14 cellular contexts compared by ENCODE assay signal in the genomic region with DNA sequence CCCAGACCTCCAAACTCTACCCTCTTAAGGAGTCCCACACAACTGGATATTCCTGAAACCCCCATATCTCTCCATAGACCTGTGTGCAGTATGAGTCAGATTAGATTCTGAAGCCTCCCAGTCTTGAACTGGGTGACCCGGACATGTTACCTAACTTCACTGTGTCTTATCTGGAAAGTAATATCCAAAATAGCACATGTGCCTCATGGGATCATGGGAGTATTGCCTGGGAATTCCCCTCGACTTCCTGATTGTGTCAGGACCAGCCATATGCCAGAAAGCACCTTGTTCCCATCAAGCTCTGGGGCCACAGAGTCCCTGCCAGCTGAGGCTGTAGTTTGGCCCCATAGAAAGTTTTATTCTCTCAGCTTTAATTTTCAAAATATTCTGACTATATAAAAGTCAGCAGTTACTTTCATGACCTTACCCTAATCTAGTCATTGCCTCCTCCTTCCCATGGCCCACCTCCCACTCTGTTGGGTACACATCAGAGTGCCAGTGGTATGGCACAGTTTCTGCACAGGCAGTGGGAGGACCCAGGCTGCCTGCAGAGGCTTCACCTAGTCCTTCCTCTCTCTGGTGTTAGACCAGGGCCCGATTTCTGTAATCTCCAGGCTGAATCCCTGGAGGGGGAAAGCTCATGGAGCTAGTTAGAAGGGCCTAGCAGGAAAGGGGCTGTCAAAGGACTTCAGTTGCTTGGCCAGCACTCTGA. TPM values are rescaled to one million over a fixed set of nuclear protein-coding genes. Genes with fewer than 3 reads are reported as not detected.
DNase-seq lines count a peak whose midpoint lies in the region; ATAC-seq, FAIRE-seq and TF ChIP-seq lines count a peak whose summit lies in the region.
"Had no signal": no experiment of that assay in that cellular context is flagged by ENCODE, and none has a peak within 500 bp of the region (broad histone marks: within the 10 kb centered on the region; RNA-seq: fewer than 3 reads in every experiment).

No MANE protein-coding gene starts in this region.

- H3K4me3 Mint-ChIP-seq in activated CD8-positive, alpha-beta memory T cell treated with anti-CD3 and anti-CD28 coated beads, Interleukin-2, amount 10 ng/mL, durations not matched to agents 7 days and 5 days: no peak overlapping the region
- H3K4me3 Mint-ChIP-seq: CD4-positive, CD25-positive, alpha-beta regulatory T cell; T-helper 2 cell treated with Interferon-gamma antibody and Interleukin-4, amounts not matched to agents 5 μg/mL and 100 μg/mL, for 36 hours had no signal

- H3K4me1 Mint-ChIP-seq in activated CD8-positive, alpha-beta memory T cell treated with anti-CD3 and anti-CD28 coated beads, Interleukin-2, amount 10 ng/mL, durations not matched to agents 7 days and 5 days: no peaks in the 10 kb centered on the region
- H3K4me1 Mint-ChIP-seq: CD4-positive, CD25-positive, alpha-beta regulatory T cell had no signal

- no peaks in the 10 kb centered on the region for H3K27me3 ChIP-seq in bronchial epithelial cell (ENCODE audit: control insufficient read depth, insufficient read depth, low read length)
- no peaks in the 10 kb centered on the region for H3K27me3 ChIP-seq in hepatocyte
- no peaks in the 10 kb centered on the region for H3K27me3 ChIP-seq in small intestine (ENCODE audit: control insufficient read depth in 2 of 2, insufficient read depth in 2 of 2, low read length in 2 of 2)
- H3K27me3 ChIP-seq in tibial nerve: no peaks in the 10 kb centered on the region

- H3K27me3 Mint-ChIP-seq in activated CD8-positive, alpha-beta memory T cell treated with anti-CD3 and anti-CD28 coated beads, Interleukin-2, amount 10 ng/mL, durations not matched to agents 7 days and 5 days: peaks cover 26% of the 10 kb centered on the region

- H3K4me2 ChIP-seq in hepatocyte: peak overlapping the region; percentile 28

- TF ChIP-seq POLR2A in tibial nerve (IDR thresholded peaks at IDR 0.05): no peak

- no peaks in the 10 kb centered on the region for H3K9me2 ChIP-seq in hepatocyte (replicated peaks; ENCODE audit: insufficient read depth)

- peak in 1 of 2 donors; percentile 8 for TF ChIP-seq EP300 in tibial nerve (IDR thresholded peaks at IDR 0.05)

- no peak overlapping the region for H3K27ac Mint-ChIP-seq in activated CD8-positive, alpha-beta memory T cell treated with anti-CD3 and anti-CD28 coated beads, Interleukin-2, amount 10 ng/mL, durations not matched to agents 7 days and 5 days
- H3K27ac Mint-ChIP-seq: CD4-positive, CD25-positive, alpha-beta regulatory T cell; T-helper 2 cell treated with Interferon-gamma antibody and Interleukin-4, amounts not matched to agents 5 μg/mL and 100 μg/mL, for 36 hours had no signal

- ATAC-seq in GM21717 (IDR thresholded peaks at IDR 0.05; ENCODE audit: unreplicated experiment) (peak; percentile 58), GM21360 (IDR thresholded peaks at IDR 0.05; ENCODE audit: unreplicated experiment) (no peak)
- ATAC-seq in activated CD8-positive, alpha-beta memory T cell treated with anti-CD3 and anti-CD28 coated beads, Interleukin-2, amount 10 ng/mL, durations not matched to agents 7 days and 5 days: no peak

- H2AFZ ChIP-seq in hepatocyte: no peak overlapping the region

- no peaks in the 10 kb centered on the region for H4K20me1 ChIP-seq in hepatocyte (ENCODE audit: insufficient read depth, poor library complexity, severe bottlenecking)

- FAIRE-seq in bronchial epithelial cell (lab: Jason Lieb, UNC) (peak; percentile 83), small intestine (lab: Jason Lieb, UNC) (no peak)

- H3K36me3 Mint-ChIP-seq in activated CD8-positive, alpha-beta memory T cell treated with anti-CD3 and anti-CD28 coated beads, Interleukin-2, amount 10 ng/mL, durations not matched to agents 7 days and 5 days: no peaks in the 10 kb centered on the region
- H3K36me3 Mint-ChIP-seq: CD4-positive, CD25-positive, alpha-beta regulatory T cell had no signal

- H3K4me1 ChIP-seq in hepatocyte (ENCODE audit: insufficient read depth): peaks cover 27% of the 10 kb centered on the region
- H3K4me1 ChIP-seq in small intestine (ENCODE audit: control insufficient read depth in 2 of 2, insufficient read depth in 1 of 2, low read depth in 1 of 2, low read length in 1 of 2): peaks cover 0 to 18% of the 10 kb centered on the region in 2 donors
- H3K4me1 ChIP-seq in tibial nerve: peaks cover 0 to 20% (median 0%) of the 10 kb centered on the region in 4 donors

- peak overlapping the region; percentile 83 for H3K27ac ChIP-seq in hepatocyte
- peak overlapping the region in 1 of 2 donors; percentile 83 for H3K27ac ChIP-seq in small intestine (ENCODE audit: low read depth in 1 of 2, low read length in 1 of 2)
- peak overlapping the region in 1 of 4 donors; percentile 26 for H3K27ac ChIP-seq in tibial nerve

- H3K9me3 ChIP-seq in hepatocyte (ENCODE audit: low read depth) (no peaks in the 10 kb centered on the region), small intestine (ENCODE audit: control insufficient read depth, low read depth) (no peaks in the 10 kb centered on the region), tibial nerve (no peaks in the 10 kb centered on the region)

- CTCF ChIA-PET in activated CD8-positive, alpha-beta memory T cell treated with anti-CD3 and anti-CD28 coated beads, Interleukin-2, amount 10 ng/mL, durations not matched to agents 7 days and 5 days (lab: Charles Lee): no interaction called here

- no peaks in the 10 kb centered on the region for H3K9me3 Mint-ChIP-seq in activated CD8-positive, alpha-beta memory T cell treated with anti-CD3 and anti-CD28 coated beads, Interleukin-2, amount 10 ng/mL, durations not matched to agents 7 days and 5 days (ENCODE audit: low read depth)
- H3K9me3 Mint-ChIP-seq: T-helper 2 cell treated with Interferon-gamma antibody and Interleukin-4, amounts not matched to agents 5 μg/mL and 100 μg/mL, for 36 hours had no signal

- no peaks in the 10 kb centered on the region for H3K79me2 ChIP-seq in hepatocyte

- H3K36me3 ChIP-seq in bronchial epithelial cell (ENCODE audit: control insufficient read depth, insufficient read depth, low read length) (no peaks in the 10 kb centered on the region), hepatocyte (replicated peaks; ENCODE audit: insufficient read depth, low read depth) (no peaks in the 10 kb centered on the region), small intestine (ENCODE audit: control insufficient read depth in 2 of 2, insufficient read depth in 2 of 2, low read length in 2 of 2) (no peaks in the 10 kb centered on the region), tibial nerve (no peaks in the 10 kb centered on the region)

- DNase-seq in bronchial epithelial cell (ENCODE audit: low read depth) (peak; percentile 95), hepatocyte (ENCODE audit: low spot score) (peak; percentile 74), small intestine (peak; percentile 93), tibial nerve (ENCODE audit: low spot score in 2 of 2) (no peak), NCI-H1417 treated with DMSO at 0.1 percent for 48 hours (lab: John Stamatoyannopoulos, UW) (no peak)
- no peak for DNase-seq in activated CD8-positive, alpha-beta memory T cell treated with anti-CD3 and anti-CD28 coated beads, Interleukin-2, amount 10 ng/mL, durations not matched to agents 7 days and 5 days
- DNase-seq: CD4-positive, CD25-positive, alpha-beta regulatory T cell had no signal

- TF ChIP-seq CTCF in bronchial epithelial cell (IDR thresholded peaks at IDR 0.05; ENCODE audit: insufficient read depth, low read length, severe bottlenecking): no peak
- no peak for TF ChIP-seq CTCF in hepatocyte (IDR thresholded peaks at IDR 0.05; ENCODE audit: poor library complexity)
- TF ChIP-seq CTCF in tibial nerve (IDR thresholded peaks at IDR 0.05): no peak

- H3K4me3 ChIP-seq in bronchial epithelial cell (ENCODE audit: low read depth, low read length) (no peak overlapping the region), hepatocyte (no peak overlapping the region), small intestine (ENCODE audit: low read depth in 1 of 2, low read length in 2 of 2) (no peak overlapping the region), tibial nerve (no peak overlapping the region)
- H3K4me3 ChIP-seq: lung had no signal

- WGBS in hepatocyte (ENCODE audit: low lambda C conversion rate, missing lambda C conversion rate): 61% methylated on average over 3 of the region's 3 CpGs
- WGBS in small intestine, 3 donors: 16 to 44% (median 18%) methylated on average over 3 of the region's 3 CpGs
- 46 to 72% methylated on average over 3 of the region's 3 CpGs for WGBS in tibial nerve, 2 donors

RNA-seq across cellular contexts. Expression of a gene that starts 19.5 kb away (rescaled TPM):
- total RNA-seq in bronchial epithelial cell: 21.3 and 30.3 TPM in 2 replicates
- 76.3 and 78.3 TPM in 2 replicates for total RNA-seq in hepatocyte
- polyA plus RNA-seq in hepatocyte: 45.6 and 63.9 TPM in 2 replicates
- 10 to 100 TPM; 11.9 to 49.6 (median 14.9) TPM for polyA plus RNA-seq in small intestine
- 10 to 100 TPM; 51.6 to 74.4 (median 65.3) TPM for total RNA-seq in tibial nerve
- total RNA-seq in activated CD8-positive, alpha-beta memory T cell treated with anti-CD3 and anti-CD28 coated beads, Interleukin-2, amount 10 ng/mL, durations not matched to agents 7 days and 5 days: 10 to 100 TPM; 33.8 to 35.2 TPM

RNA-seq across cellular contexts. Expression of a gene that starts 53.4 kb away (rescaled TPM):
- total RNA-seq in bronchial epithelial cell: not detected in 2 replicates
- total RNA-seq in hepatocyte: not detected in 2 replicates
- polyA plus RNA-seq in hepatocyte: 2.2 TPM in 1 of 2 replicates, not detected in the other
- polyA plus RNA-seq in small intestine: 1,000 to 10,000 TPM in 2 of 3 donors, 100 to 1,000 TPM in 1; 659 to 2,061 (median 1,209) TPM
- total RNA-seq in tibial nerve: not detected
- not detected for total RNA-seq in activated CD8-positive, alpha-beta memory T cell treated with anti-CD3 and anti-CD28 coated beads, Interleukin-2, amount 10 ng/mL, durations not matched to agents 7 days and 5 days
- total RNA-seq: activated CD8-positive, alpha-beta memory T cell treated with anti-CD3 and anti-CD28 coated beads for 36 hours; CD4-positive, CD25-positive, alpha-beta regulatory T cell; fibroblast of lung; lung; renal cortical epithelial cell had no signal
- polyA plus RNA-seq: CD4-positive, CD25-positive, alpha-beta regulatory T cell; fibroblast of lung; lung had no signal

Comparison
In these comparisons a context has a peak if more than half of its experiments do, and no peak if none do; other contexts are left out.
1. DNase-seq: peak in bronchial epithelial cell (single experiment), hepatocyte (single experiment) and small intestine (single experiment); none in tibial nerve (0 of 2), activated CD8-positive, alpha-beta memory T cell treated with anti-CD3 and anti-CD28 coated beads, Interleukin-2, amount 10 ng/mL, durations not matched to agents 7 days and 5 days (single experiment) and NCI-H1417 treated with DMSO at 0.1 percent for 48 hours (single experiment).